Comparison of ENCODE assay signal across 36 cellular contexts in the genomic region with DNA sequence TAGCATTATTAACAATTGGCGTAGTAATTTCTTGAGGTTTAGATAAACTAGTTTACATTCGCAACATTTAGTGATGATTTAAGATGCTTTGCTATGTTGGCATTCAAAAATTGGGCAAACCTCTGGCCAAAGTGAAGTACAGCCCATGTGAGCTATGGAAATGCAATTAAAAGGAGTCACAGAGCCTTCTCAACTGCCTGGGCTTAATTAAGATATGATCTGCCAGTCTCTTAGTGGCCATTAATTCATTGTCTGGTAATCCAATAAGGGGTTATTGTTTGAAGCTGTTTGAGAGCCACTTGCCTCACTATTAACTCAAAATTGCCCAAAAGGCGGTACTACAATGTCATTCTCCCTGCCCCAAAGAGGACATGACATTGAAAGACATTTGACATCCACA.
"Had no signal": no experiment of that assay in that cellular context is flagged by ENCODE, and none has a peak within 500 bp of the region (broad histone marks: within the 10 kb centered on the region; RNA-seq: fewer than 3 reads in every experiment).

No MANE protein-coding gene starts in this region.

- H3K9me3 Mint-ChIP-seq: activated CD4-positive, alpha-beta memory T cell treated with anti-CD3 and anti-CD28 coated beads, Interleukin-2, amount 10 ng/mL, durations not matched to agents 7 days and 5 days had no signal

- H3K4me1 ChIP-seq: ascending aorta, Peyer's patch had no signal

- H3K9me3 ChIP-seq: ascending aorta, Peyer's patch had no signal

- H3K4me1 Mint-ChIP-seq: activated CD4-positive, alpha-beta memory T cell treated with anti-CD3 and anti-CD28 coated beads, Interleukin-2, amount 10 ng/mL, durations not matched to agents 7 days and 5 days; activated CD8-positive, alpha-beta memory T cell treated with anti-CD3 and anti-CD28 coated beads, Interleukin-2, amount 10 ng/mL, durations not matched to agents 7 days and 5 days; activated naive CD4-positive, alpha-beta T cell treated with anti-CD3 and anti-CD28 coated beads, Interleukin-2, amount 50 U/mL, for 24 hours; activated naive CD8-positive, alpha-beta T cell treated with anti-CD3 and anti-CD28 coated beads, Interleukin-2, amount 10 ng/mL, durations not matched to agents 7 days and 5 days; activated T-helper 17 cell treated with anti-CD3 and anti-CD28 coated beads, Interleukin-2, amount 50 U/mL, for 72 hours; central memory CD8-positive, alpha-beta T cell had no signal

- H3K4me3 ChIP-seq: ascending aorta, cardiac muscle cell, MG63, Peyer's patch had no signal

- ATAC-seq: activated CD8-positive, alpha-beta memory T cell treated with anti-CD3 and anti-CD28 coated beads, Interleukin-2, amount 10 ng/mL, durations not matched to agents 7 days and 5 days; activated T-helper 17 cell treated with anti-CD3 and anti-CD28 coated beads, Interleukin-2, amount 50 U/mL, for 72 hours; PC-3; Right ventricle myocardium inferior had no signal

- H3K27me3 Mint-ChIP-seq: activated CD4-positive, alpha-beta memory T cell treated with anti-CD3 and anti-CD28 coated beads, Interleukin-2, amount 10 ng/mL, durations not matched to agents 7 days and 5 days; activated CD8-positive, alpha-beta memory T cell treated with anti-CD3 and anti-CD28 coated beads, Interleukin-2, amount 10 ng/mL, durations not matched to agents 7 days and 5 days; activated naive CD8-positive, alpha-beta T cell treated with anti-CD3 and anti-CD28 coated beads, Interleukin-2, amount 10 ng/mL, durations not matched to agents 7 days and 5 days; central memory CD8-positive, alpha-beta T cell had no signal

- H3K27ac ChIP-seq: ascending aorta, cardiac muscle cell, Peyer's patch, WERI-Rb-1 had no signal

- DNase-seq: activated CD4-positive, alpha-beta memory T cell treated with anti-CD3 and anti-CD28 coated beads, Interleukin-2, amount 10 ng/mL, durations not matched to agents 7 days and 5 days; activated CD4-positive, alpha-beta T cell treated with anti-CD3 and anti-CD28 coated beads for 1 hour; activated CD4-positive, alpha-beta T cell treated with anti-CD3 and anti-CD28 coated beads for 48 hours; activated CD4-positive, CD25-positive, alpha-beta regulatory T cell; activated CD8-positive, alpha-beta memory T cell treated with anti-CD3 and anti-CD28 coated beads for 24 hours; activated CD8-positive, alpha-beta memory T cell treated with anti-CD3 and anti-CD28 coated beads, Interleukin-2, amount 10 ng/mL, durations not matched to agents 7 days and 5 days; activated CD8-positive, alpha-beta memory T cell treated with anti-CD3 and anti-CD28 coated beads, Interleukin-2, amount 50 U/mL, for 48 hours; activated gamma-delta T cell; activated naive CD4-positive, alpha-beta T cell treated with Interleukin-2 at 50 U/mL for 16 hours; activated naive CD8-positive, alpha-beta T cell treated with anti-CD3 and anti-CD28 coated beads, Interleukin-2, amount 10 ng/mL, durations not matched to agents 7 days and 5 days; activated T-cell treated with anti-CD3 and anti-CD28 coated beads, Interleukin-2, amount 50 U/mL, for 48 hours; amygdala; Kasumi-1; KG1; MG63; NCI-H1048; NCI-H1436; NCI-H1694; NCI-H1930; NCI-H2081 treated with DMSO at 0.1 percent for 48 hours; NCI-H2171; NCI-H510A; NCI-H526; NK-92 treated with Interleukin-12 subunit alpha and Interleukin-12 subunit beta, amount 100 ng/mL, for 24 hours; PC-3; Peyer's patch; RPMI8226; SIG-M5; T1000; WERI-Rb-1 had no signal

- H3K27ac Mint-ChIP-seq: activated CD4-positive, alpha-beta memory T cell treated with anti-CD3 and anti-CD28 coated beads, Interleukin-2, amount 10 ng/mL, durations not matched to agents 7 days and 5 days; activated CD8-positive, alpha-beta memory T cell treated with anti-CD3 and anti-CD28 coated beads, Interleukin-2, amount 10 ng/mL, durations not matched to agents 7 days and 5 days; activated naive CD4-positive, alpha-beta T cell treated with anti-CD3 and anti-CD28 coated beads, Interleukin-2, amount 50 U/mL, for 24 hours; activated naive CD8-positive, alpha-beta T cell treated with anti-CD3 and anti-CD28 coated beads, Interleukin-2, amount 10 ng/mL, durations not matched to agents 7 days and 5 days; activated T-helper 17 cell treated with anti-CD3 and anti-CD28 coated beads, Interleukin-2, amount 50 U/mL, for 72 hours had no signal

- H3K27me3 ChIP-seq: ascending aorta, MG63, Peyer's patch had no signal

- H3K36me3 Mint-ChIP-seq: activated CD8-positive, alpha-beta memory T cell treated with anti-CD3 and anti-CD28 coated beads, Interleukin-2, amount 10 ng/mL, durations not matched to agents 7 days and 5 days; activated naive CD4-positive, alpha-beta T cell treated with anti-CD3 and anti-CD28 coated beads, Interleukin-2, amount 50 U/mL, for 24 hours; activated naive CD8-positive, alpha-beta T cell treated with anti-CD3 and anti-CD28 coated beads, Interleukin-2, amount 10 ng/mL, durations not matched to agents 7 days and 5 days had no signal

- H3K36me3 ChIP-seq: ascending aorta, cardiac muscle cell, MG63, Peyer's patch, WERI-Rb-1 had no signal

- H3K4me3 Mint-ChIP-seq: activated CD4-positive, alpha-beta memory T cell treated with anti-CD3 and anti-CD28 coated beads, Interleukin-2, amount 10 ng/mL, durations not matched to agents 7 days and 5 days; activated CD8-positive, alpha-beta memory T cell treated with anti-CD3 and anti-CD28 coated beads, Interleukin-2, amount 10 ng/mL, durations not matched to agents 7 days and 5 days; activated naive CD4-positive, alpha-beta T cell treated with anti-CD3 and anti-CD28 coated beads, Interleukin-2, amount 50 U/mL, for 24 hours; activated naive CD8-positive, alpha-beta T cell treated with anti-CD3 and anti-CD28 coated beads, Interleukin-2, amount 10 ng/mL, durations not matched to agents 7 days and 5 days; activated T-helper 17 cell treated with anti-CD3 and anti-CD28 coated beads, Interleukin-2, amount 50 U/mL, for 72 hours; central memory CD8-positive, alpha-beta T cell had no signal
